Comparison of ENCODE assay signal across 22 cellular contexts in the genomic region with DNA sequence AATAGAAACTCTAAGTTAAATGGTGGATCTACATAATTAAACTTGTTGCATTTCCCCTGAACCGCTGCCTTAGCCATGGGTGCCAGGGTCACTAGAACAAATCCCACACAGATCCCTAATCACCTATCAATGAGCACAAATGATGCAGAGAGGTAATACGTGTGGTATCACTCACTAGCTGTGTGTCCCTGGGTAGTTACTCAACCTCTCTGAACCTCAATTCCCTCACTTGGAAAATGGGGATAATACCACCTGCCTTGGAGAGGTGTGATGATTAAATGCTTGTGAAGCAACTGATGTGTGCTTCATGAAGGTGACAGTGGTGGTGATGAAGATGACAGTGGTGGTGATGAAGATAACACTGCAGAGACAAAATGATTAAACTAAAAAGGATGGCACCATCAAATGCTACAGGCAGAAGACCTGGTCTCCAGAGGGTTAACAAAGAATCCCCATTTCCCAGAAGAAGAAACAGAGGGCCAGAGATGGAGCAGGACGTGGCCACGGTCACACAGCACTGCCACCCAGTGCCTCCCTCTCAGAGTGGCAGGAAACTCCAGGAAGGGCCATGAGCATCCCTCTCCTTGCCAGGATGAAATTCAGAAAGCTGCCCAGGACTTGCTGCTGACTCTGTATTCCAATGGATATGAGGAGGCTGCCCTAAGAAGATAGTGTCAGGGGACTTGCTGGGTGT. TPM values are rescaled to one million over a fixed set of nuclear protein-coding genes. Genes with fewer than 3 reads are reported as not detected.
"Had no signal": no experiment of that assay in that cellular context is flagged by ENCODE, and none has a peak within 500 bp of the region (broad histone marks: within the 10 kb centered on the region; RNA-seq: fewer than 3 reads in every experiment).

No MANE protein-coding gene starts in this region.

- H3K4me3 ChIP-seq: right atrium auricular region, skin epidermis, thoracic aorta, uterus had no signal

- H3K9me3 Mint-ChIP-seq: activated CD4-positive, alpha-beta T cell treated with anti-CD3 and anti-CD28 coated beads, Interleukin-2, amount 10 ng/mL, durations not matched to agents 24 days and 14 days; activated naive CD8-positive, alpha-beta T cell treated with anti-CD3 and anti-CD28 coated beads, Interleukin-2, amount 10 ng/mL, durations not matched to agents 7 days and 5 days; activated T-cell treated with anti-CD3 and anti-CD28 coated beads, Interleukin-2, amount 50 U/mL, for 72 hours had no signal

- ATAC-seq: activated CD8-positive, alpha-beta T cell treated with anti-CD3 and anti-CD28 coated beads, Interleukin-2, amount 10 ng/mL, durations not matched to agents 7 days and 5 days; activated T-cell treated with anti-CD3 and anti-CD28 coated beads, Interleukin-2, amount 50 U/mL, for 72 hours; naive thymus-derived CD4-positive, alpha-beta T cell had no signal

- H3K9me3 ChIP-seq: neutrophil, right atrium auricular region, uterus had no signal

- H3K4me1 ChIP-seq: uterus had no signal

- DNase-seq: activated CD4-positive, alpha-beta T cell treated with anti-CD3 and anti-CD28 coated beads, Interleukin-2, amount 10 ng/mL, durations not matched to agents 24 days and 14 days; activated CD4-positive, CD25-positive, alpha-beta regulatory T cell; activated CD8-positive, alpha-beta memory T cell treated with anti-CD3 and anti-CD28 coated beads, Interleukin-2, amount 50 U/mL, for 48 hours; activated CD8-positive, alpha-beta T cell treated with anti-CD3 and anti-CD28 coated beads, Interleukin-2, amount 10 ng/mL, durations not matched to agents 7 days and 5 days; activated gamma-delta T cell; activated naive CD8-positive, alpha-beta T cell treated with anti-CD3 and anti-CD28 coated beads, Interleukin-2, amount 10 ng/mL, durations not matched to agents 7 days and 5 days; activated T-cell treated with anti-CD3 and anti-CD28 coated beads, Interleukin-2, amount 50 U/mL, for 72 hours; dermis blood vessel endothelial cell; islet precursor cell; naive thymus-derived CD4-positive, alpha-beta T cell; stimulated activated CD4-positive, alpha-beta T cell treated with anti-CD3 and anti-CD28 coated beads, Interleukin-15, amount 100 ng/mL, for 24 hours; stimulated activated CD4-positive, alpha-beta T cell treated with anti-CD3 and anti-CD28 coated beads, Interleukin-4, amount 100 ng/mL, for 4 hours; stimulated activated CD8-positive, alpha-beta memory T cell treated with anti-CD3 and anti-CD28 coated beads, Interleukin-4, amount 100 ng/mL, for 48 hours; stimulated activated naive CD4-positive, alpha-beta T cell treated with Interleukin-2 at 50 U/mL for 16 hours; uterus had no signal

- H3K27ac ChIP-seq: epithelial cell of prostate, neutrophil, right atrium auricular region, skin epidermis, thoracic aorta, uterus had no signal

- H3K36me3 Mint-ChIP-seq: activated naive CD8-positive, alpha-beta T cell treated with anti-CD3 and anti-CD28 coated beads, Interleukin-2, amount 10 ng/mL, durations not matched to agents 7 days and 5 days; brain; naive thymus-derived CD4-positive, alpha-beta T cell had no signal

- H3K36me3 ChIP-seq: neutrophil, right atrium auricular region, thoracic aorta, uterus had no signal

- H3K27ac Mint-ChIP-seq: activated CD4-positive, alpha-beta T cell treated with anti-CD3 and anti-CD28 coated beads, Interleukin-2, amount 10 ng/mL, durations not matched to agents 24 days and 14 days; activated CD8-positive, alpha-beta T cell treated with anti-CD3 and anti-CD28 coated beads, Interleukin-2, amount 10 ng/mL, durations not matched to agents 7 days and 5 days; activated naive CD8-positive, alpha-beta T cell treated with anti-CD3 and anti-CD28 coated beads, Interleukin-2, amount 10 ng/mL, durations not matched to agents 7 days and 5 days; activated T-cell treated with anti-CD3 and anti-CD28 coated beads, Interleukin-2, amount 50 U/mL, for 72 hours; brain; naive thymus-derived CD4-positive, alpha-beta T cell had no signal

- H3K4me3 Mint-ChIP-seq: activated CD4-positive, alpha-beta T cell treated with anti-CD3 and anti-CD28 coated beads, Interleukin-2, amount 10 ng/mL, durations not matched to agents 24 days and 14 days; activated CD8-positive, alpha-beta T cell treated with anti-CD3 and anti-CD28 coated beads, Interleukin-2, amount 10 ng/mL, durations not matched to agents 7 days and 5 days; activated naive CD8-positive, alpha-beta T cell treated with anti-CD3 and anti-CD28 coated beads, Interleukin-2, amount 10 ng/mL, durations not matched to agents 7 days and 5 days; activated T-cell treated with anti-CD3 and anti-CD28 coated beads, Interleukin-2, amount 50 U/mL, for 72 hours had no signal

- H3K4me1 Mint-ChIP-seq: activated CD4-positive, alpha-beta T cell treated with anti-CD3 and anti-CD28 coated beads, Interleukin-2, amount 10 ng/mL, durations not matched to agents 24 days and 14 days; activated naive CD8-positive, alpha-beta T cell treated with anti-CD3 and anti-CD28 coated beads, Interleukin-2, amount 10 ng/mL, durations not matched to agents 7 days and 5 days had no signal

RNA-seq across cellular contexts. Expression of gene FOXF1, which starts 17.9 kb away (rescaled TPM):
- total RNA-seq: activated CD4-positive, alpha-beta T cell treated with anti-CD3 and anti-CD28 coated beads, Interleukin-2, amount 10 ng/mL, durations not matched to agents 24 days and 14 days; activated CD8-positive, alpha-beta T cell treated with anti-CD3 and anti-CD28 coated beads, Interleukin-2, amount 10 ng/mL, durations not matched to agents 7 days and 5 days; activated naive CD8-positive, alpha-beta T cell treated with anti-CD3 and anti-CD28 coated beads, Interleukin-2, amount 10 ng/mL, durations not matched to agents 7 days and 5 days; activated T-cell treated with anti-CD3 and anti-CD28 coated beads, Interleukin-2, amount 50 U/mL, for 72 hours; naive thymus-derived CD4-positive, alpha-beta T cell; T-helper 2 cell treated with Interferon-gamma antibody and Interleukin-4, amounts not matched to agents 100 ng/mL and 5 ng/mL, for 36 hours had no signal
- polyA plus RNA-seq: naive thymus-derived CD4-positive, alpha-beta T cell had no signal
